Comparison of ENCODE assay signal across 1 cellular context in the genomic region with DNA sequence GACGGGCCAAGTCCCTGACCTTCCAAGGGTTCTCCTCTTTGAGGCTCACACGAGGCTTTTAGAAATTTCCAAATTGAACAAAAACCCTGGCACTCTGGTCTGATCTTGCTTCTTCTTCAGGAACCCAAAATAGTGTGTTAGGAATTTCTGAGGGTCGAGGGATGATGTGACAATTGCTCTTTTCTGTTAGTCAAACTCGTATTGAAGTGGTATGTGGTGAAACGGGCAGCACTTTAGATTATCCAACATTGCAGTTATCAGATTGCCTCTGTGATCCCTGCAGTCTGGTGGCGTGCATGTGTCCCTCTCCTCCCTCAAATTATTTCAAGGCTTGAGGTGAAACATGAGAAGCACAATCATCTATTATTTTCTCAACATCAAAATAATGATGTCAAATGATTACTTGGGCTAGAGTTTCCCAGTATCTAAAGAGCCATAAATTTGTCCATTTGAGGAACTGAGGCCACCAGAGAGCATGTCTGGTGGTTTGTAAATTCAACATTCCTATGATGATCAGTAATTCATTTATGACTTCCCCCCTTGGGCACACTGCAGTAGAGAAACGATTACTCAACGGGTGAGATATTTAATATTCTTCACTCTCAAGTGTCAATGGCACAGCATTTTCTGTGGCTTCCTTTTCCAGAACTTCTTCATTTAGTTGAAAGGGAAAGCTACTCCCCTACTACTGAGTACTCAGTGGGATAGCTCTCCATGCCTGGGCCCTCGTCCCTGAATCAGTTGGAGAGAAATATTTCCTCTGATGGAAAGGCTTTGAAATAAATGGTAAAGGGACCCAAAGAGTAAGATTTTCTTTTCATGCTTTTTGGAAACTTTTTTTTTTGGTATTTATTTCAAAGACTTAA.
A peak's percentile ranks its signal among the peaks of the same experiment; 100 is the strongest.
TF ChIP-seq lines count a peak whose summit lies in the region.

No MANE protein-coding gene starts in this region.

TF ChIP-seq in HEK293, 187 proteins besides CTCF, POLR2A, EP300 and RAD21 (continues in another document):
- TF ChIP-seq ZFP3 (tag by site-specific recombination; IDR thresholded peaks at IDR 0.05; ENCODE audit: low read depth) (no peak), ZNF76 (tag by site-specific recombination; IDR thresholded peaks at IDR 0.05; ENCODE audit: borderline replicate concordance, low read depth) (no peak), GLIS2 (tag by site-specific recombination; IDR thresholded peaks at IDR 0.05) (no peak), ZNF707 (tag by site-specific recombination; IDR thresholded peaks at IDR 0.05) (no peak), GLI4 (tag by site-specific recombination; IDR thresholded peaks at IDR 0.05) (no peak), SP3 (tag by site-specific recombination; IDR thresholded peaks at IDR 0.05) (peak; percentile 31; the same call in 1 of the 2 replicates), ZNF677 (tag by site-specific recombination; IDR thresholded peaks at IDR 0.05) (no peak), ZNF16 (tag by site-specific recombination; IDR thresholded peaks at IDR 0.05; ENCODE audit: low read depth) (no peak), ZNF184 (tag by site-specific recombination; IDR thresholded peaks at IDR 0.05) (peak; percentile 43; the same call in 1 of the 2 replicates), TRIM28 (IDR thresholded peaks at IDR 0.05; ENCODE audit: borderline replicate concordance, low read length) (no peak; the same call in 1 of the 2 replicates), SCRT2 (tag by site-specific recombination; IDR thresholded peaks at IDR 0.05) (no peak), ZBTB1 (tag by site-specific recombination; IDR thresholded peaks at IDR 0.05) (no peak), YY2 (tag by site-specific recombination; IDR thresholded peaks at IDR 0.05) (no peak), YY1 (tag by site-specific recombination; IDR thresholded peaks at IDR 0.05) (no peak), BCL11B (tag by site-specific recombination; IDR thresholded peaks at IDR 0.05; ENCODE audit: low read depth) (no peak), ZNF776 (tag by site-specific recombination; IDR thresholded peaks at IDR 0.05; ENCODE audit: borderline replicate concordance) (no peak), ZFP41 (tag by site-specific recombination; IDR thresholded peaks at IDR 0.05; ENCODE audit: borderline replicate concordance) (no peak), ZNF211 (tag by site-specific recombination; IDR thresholded peaks at IDR 0.05; ENCODE audit: low read depth) (no peak), ZNF623 (tag by site-specific recombination; IDR thresholded peaks at IDR 0.05) (no peak), ZNF837 (tag by site-specific recombination; IDR thresholded peaks at IDR 0.05) (no peak), ZNF10 (tag by site-specific recombination; IDR thresholded peaks at IDR 0.05) (no peak), ZNF157 (tag by site-specific recombination; IDR thresholded peaks at IDR 0.05) (no peak), KLF9 (tag by site-specific recombination; IDR thresholded peaks at IDR 0.05; ENCODE audit: low read depth) (no peak), ZNF175 (tag by site-specific recombination; IDR thresholded peaks at IDR 0.05) (no peak), KLF8 (tag by site-specific recombination; IDR thresholded peaks at IDR 0.05) (peak; percentile 82), ZNF112 (tag by site-specific recombination; IDR thresholded peaks at IDR 0.05) (no peak), ZBTB48 (tag by site-specific recombination; IDR thresholded peaks at IDR 0.05) (peak; percentile 94), SP2 (tag by site-specific recombination; IDR thresholded peaks at IDR 0.05) (no peak), ZNF571 (tag by site-specific recombination; IDR thresholded peaks at IDR 0.05) (no peak), HOXD13 (CRISPR knock-in tag; IDR thresholded peaks at IDR 0.05; ENCODE audit: borderline replicate concordance) (0 out of 2 replicates have a peak, but pooled peaks have one; percentile 31), ZBTB21 (tag by site-specific recombination; IDR thresholded peaks at IDR 0.05) (peak; percentile 73; the same call in 1 of the 2 replicates), ZNF140 (tag by site-specific recombination; IDR thresholded peaks at IDR 0.05) (no peak), ZSCAN23 (tag by site-specific recombination; IDR thresholded peaks at IDR 0.05) (no peak), ZNF221 (tag by site-specific recombination; IDR thresholded peaks at IDR 0.05; ENCODE audit: borderline replicate concordance) (no peak), REPIN1 (tag by site-specific recombination; IDR thresholded peaks at IDR 0.05; ENCODE audit: low read depth) (no peak), ZNF391 (tag by site-specific recombination; IDR thresholded peaks at IDR 0.05; ENCODE audit: borderline replicate concordance, low read depth) (no peak; the same call in 1 of the 2 replicates), ZNF223 (tag by site-specific recombination; IDR thresholded peaks at IDR 0.05) (no peak), ZNF146 (tag by site-specific recombination; IDR thresholded peaks at IDR 0.05) (no peak), ZNF266 (tag by site-specific recombination; IDR thresholded peaks at IDR 0.05; ENCODE audit: low read depth) (no peak)
- TF ChIP-seq, protein P1, sequence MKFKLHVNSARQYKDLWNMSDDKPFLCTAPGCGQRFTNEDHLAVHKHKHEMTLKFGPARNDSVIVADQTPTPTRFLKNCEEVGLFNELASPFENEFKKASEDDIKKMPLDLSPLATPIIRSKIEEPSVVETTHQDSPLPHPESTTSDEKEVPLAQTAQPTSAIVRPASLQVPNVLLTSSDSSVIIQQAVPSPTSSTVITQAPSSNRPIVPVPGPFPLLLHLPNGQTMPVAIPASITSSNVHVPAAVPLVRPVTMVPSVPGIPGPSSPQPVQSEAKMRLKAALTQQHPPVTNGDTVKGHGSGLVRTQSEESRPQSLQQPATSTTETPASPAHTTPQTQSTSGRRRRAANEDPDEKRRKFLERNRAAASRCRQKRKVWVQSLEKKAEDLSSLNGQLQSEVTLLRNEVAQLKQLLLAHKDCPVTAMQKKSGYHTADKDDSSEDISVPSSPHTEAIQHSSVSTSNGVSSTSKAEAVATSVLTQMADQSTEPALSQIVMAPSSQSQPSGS (tag by site-specific recombination; IDR thresholded peaks at IDR 0.05; ENCODE audit: low read depth): peak; percentile 61
- TF ChIP-seq, protein P2, sequence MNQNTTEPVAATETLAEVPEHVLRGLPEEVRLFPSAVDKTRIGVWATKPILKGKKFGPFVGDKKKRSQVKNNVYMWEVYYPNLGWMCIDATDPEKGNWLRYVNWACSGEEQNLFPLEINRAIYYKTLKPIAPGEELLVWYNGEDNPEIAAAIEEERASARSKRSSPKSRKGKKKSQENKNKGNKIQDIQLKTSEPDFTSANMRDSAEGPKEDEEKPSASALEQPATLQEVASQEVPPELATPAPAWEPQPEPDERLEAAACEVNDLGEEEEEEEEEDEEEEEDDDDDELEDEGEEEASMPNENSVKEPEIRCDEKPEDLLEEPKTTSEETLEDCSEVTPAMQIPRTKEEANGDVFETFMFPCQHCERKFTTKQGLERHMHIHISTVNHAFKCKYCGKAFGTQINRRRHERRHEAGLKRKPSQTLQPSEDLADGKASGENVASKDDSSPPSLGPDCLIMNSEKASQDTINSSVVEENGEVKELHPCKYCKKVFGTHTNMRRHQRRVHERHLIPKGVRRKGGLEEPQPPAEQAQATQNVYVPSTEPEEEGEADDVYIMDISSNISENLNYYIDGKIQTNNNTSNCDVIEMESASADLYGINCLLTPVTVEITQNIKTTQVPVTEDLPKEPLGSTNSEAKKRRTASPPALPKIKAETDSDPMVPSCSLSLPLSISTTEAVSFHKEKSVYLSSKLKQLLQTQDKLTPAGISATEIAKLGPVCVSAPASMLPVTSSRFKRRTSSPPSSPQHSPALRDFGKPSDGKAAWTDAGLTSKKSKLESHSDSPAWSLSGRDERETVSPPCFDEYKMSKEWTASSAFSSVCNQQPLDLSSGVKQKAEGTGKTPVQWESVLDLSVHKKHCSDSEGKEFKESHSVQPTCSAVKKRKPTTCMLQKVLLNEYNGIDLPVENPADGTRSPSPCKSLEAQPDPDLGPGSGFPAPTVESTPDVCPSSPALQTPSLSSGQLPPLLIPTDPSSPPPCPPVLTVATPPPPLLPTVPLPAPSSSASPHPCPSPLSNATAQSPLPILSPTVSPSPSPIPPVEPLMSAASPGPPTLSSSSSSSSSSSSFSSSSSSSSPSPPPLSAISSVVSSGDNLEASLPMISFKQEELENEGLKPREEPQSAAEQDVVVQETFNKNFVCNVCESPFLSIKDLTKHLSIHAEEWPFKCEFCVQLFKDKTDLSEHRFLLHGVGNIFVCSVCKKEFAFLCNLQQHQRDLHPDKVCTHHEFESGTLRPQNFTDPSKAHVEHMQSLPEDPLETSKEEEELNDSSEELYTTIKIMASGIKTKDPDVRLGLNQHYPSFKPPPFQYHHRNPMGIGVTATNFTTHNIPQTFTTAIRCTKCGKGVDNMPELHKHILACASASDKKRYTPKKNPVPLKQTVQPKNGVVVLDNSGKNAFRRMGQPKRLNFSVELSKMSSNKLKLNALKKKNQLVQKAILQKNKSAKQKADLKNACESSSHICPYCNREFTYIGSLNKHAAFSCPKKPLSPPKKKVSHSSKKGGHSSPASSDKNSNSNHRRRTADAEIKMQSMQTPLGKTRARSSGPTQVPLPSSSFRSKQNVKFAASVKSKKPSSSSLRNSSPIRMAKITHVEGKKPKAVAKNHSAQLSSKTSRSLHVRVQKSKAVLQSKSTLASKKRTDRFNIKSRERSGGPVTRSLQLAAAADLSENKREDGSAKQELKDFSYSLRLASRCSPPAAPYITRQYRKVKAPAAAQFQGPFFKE (tag by site-specific recombination; IDR thresholded peaks at IDR 0.05; ENCODE audit: borderline replicate concordance): no peak
- TF ChIP-seq, protein P3, sequence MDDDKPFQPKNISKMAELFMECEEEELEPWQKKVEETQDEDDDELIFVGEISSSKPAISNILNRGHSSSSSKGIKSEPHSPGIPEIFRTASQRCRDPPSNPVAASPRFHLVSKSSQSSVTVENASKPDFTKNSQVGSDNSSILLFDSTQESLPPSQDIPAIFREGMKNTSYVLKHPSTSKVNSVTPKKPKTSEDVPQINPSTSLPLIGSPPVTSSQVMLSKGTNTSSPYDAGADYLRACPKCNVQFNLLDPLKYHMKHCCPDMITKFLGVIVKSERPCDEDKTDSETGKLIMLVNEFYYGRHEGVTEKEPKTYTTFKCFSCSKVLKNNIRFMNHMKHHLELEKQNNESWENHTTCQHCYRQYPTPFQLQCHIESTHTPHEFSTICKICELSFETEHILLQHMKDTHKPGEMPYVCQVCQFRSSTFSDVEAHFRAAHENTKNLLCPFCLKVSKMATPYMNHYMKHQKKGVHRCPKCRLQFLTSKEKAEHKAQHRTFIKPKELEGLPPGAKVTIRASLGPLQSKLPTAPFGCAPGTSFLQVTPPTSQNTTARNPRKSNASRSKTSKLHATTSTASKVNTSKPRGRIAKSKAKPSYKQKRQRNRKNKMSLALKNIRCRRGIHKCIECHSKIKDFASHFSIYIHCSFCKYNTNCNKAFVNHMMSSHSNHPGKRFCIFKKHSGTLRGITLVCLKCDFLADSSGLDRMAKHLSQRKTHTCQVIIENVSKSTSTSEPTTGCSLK (tag by site-specific recombination; IDR thresholded peaks at IDR 0.05): no peak
- TF ChIP-seq, protein P4, sequence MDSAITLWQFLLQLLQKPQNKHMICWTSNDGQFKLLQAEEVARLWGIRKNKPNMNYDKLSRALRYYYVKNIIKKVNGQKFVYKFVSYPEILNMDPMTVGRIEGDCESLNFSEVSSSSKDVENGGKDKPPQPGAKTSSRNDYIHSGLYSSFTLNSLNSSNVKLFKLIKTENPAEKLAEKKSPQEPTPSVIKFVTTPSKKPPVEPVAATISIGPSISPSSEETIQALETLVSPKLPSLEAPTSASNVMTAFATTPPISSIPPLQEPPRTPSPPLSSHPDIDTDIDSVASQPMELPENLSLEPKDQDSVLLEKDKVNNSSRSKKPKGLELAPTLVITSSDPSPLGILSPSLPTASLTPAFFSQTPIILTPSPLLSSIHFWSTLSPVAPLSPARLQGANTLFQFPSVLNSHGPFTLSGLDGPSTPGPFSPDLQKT (IDR thresholded peaks at IDR 0.05; ENCODE audit: borderline replicate concordance, low read depth, low read length): no peak
- TF ChIP-seq, protein P5, sequence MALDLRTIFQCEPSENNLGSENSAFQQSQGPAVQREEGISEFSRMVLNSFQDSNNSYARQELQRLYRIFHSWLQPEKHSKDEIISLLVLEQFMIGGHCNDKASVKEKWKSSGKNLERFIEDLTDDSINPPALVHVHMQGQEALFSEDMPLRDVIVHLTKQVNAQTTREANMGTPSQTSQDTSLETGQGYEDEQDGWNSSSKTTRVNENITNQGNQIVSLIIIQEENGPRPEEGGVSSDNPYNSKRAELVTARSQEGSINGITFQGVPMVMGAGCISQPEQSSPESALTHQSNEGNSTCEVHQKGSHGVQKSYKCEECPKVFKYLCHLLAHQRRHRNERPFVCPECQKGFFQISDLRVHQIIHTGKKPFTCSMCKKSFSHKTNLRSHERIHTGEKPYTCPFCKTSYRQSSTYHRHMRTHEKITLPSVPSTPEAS (tag by site-specific recombination; IDR thresholded peaks at IDR 0.05): no peak
- TF ChIP-seq, protein P6, sequence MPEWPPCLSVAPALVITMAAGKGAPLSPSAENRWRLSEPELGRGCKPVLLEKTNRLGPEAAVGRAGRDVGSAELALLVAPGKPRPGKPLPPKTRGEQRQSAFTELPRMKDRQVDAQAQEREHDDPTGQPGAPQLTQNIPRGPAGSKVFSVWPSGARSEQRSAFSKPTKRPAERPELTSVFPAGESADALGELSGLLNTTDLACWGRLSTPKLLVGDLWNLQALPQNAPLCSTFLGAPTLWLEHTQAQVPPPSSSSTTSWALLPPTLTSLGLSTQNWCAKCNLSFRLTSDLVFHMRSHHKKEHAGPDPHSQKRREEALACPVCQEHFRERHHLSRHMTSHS (tag by site-specific recombination; IDR thresholded peaks at IDR 0.05): no peak
- TF ChIP-seq, protein P7, sequence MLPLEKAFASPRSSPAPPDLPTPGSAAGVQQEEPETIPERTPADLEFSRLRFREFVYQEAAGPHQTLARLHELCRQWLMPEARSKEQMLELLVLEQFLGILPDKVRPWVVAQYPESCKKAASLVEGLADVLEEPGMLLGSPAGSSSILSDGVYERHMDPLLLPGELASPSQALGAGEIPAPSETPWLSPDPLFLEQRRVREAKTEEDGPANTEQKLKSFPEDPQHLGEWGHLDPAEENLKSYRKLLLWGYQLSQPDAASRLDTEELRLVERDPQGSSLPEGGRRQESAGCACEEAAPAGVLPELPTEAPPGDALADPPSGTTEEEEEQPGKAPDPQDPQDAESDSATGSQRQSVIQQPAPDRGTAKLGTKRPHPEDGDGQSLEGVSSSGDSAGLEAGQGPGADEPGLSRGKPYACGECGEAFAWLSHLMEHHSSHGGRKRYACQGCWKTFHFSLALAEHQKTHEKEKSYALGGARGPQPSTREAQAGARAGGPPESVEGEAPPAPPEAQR (tag by site-specific recombination; IDR thresholded peaks at IDR 0.05): no peak
- TF ChIP-seq, protein P8, sequence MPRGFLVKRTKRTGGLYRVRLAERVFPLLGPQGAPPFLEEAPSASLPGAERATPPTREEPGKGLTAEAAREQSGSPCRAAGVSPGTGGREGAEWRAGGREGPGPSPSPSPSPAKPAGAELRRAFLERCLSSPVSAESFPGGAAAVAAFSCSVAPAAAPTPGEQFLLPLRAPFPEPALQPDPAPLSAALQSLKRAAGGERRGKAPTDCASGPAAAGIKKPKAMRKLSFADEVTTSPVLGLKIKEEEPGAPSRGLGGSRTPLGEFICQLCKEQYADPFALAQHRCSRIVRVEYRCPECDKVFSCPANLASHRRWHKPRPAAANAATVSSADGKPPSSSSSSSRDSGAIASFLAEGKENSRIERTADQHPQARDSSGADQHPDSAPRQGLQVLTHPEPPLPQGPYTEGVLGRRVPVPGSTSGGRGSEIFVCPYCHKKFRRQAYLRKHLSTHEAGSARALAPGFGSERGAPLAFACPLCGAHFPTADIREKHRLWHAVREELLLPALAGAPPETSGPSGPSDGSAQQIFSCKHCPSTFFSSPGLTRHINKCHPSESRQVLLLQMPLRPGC (tag by site-specific recombination; IDR thresholded peaks at IDR 0.05): peak; percentile 88
